ENCODE assay signal across 22 cellular contexts in the genomic region with DNA sequence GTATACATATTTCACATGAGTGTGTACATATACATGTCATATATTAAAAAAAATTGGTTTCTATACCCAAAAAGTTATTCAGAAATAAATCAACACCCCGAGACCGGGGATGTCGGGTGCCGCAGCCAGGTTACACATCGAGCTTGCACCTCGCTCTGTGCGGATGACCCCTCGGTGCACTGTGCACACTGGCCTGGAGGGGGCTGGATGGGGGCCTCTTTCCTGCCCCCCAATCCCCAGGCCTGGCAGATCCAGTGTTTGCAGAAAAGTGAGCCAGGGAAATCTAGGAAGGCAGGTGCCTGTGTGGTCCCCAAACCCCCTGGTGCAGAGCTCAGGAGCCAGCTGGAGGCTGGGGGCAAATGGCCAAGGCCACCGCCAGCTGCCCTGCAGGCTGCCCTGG. TPM values are rescaled to one million over a fixed set of nuclear protein-coding genes. Genes with fewer than 3 reads are reported as not detected.
A peak's percentile ranks its signal among the peaks of the same experiment; 100 is the strongest.
DNase-seq lines count a peak whose midpoint lies in the region; ATAC-seq and TF ChIP-seq lines count a peak whose summit lies in the region.
"Had no signal": no experiment of that assay in that cellular context is flagged by ENCODE, and none has a peak within 500 bp of the region (broad histone marks: within the 10 kb centered on the region; RNA-seq: fewer than 3 reads in every experiment).

No MANE protein-coding gene starts in this region.

- peaks cover 15% of the 10 kb centered on the region for H3K36me3 ChIP-seq in endodermal cell (ENCODE audit: control insufficient read depth, insufficient read depth, low read length)

- no peak for DNase-seq in stimulated activated naive CD8-positive, alpha-beta T cell treated with anti-CD3 and anti-CD28 coated beads, Interleukin-15, amount 100 ng/mL, for 72 hours
- no peak for DNase-seq in stimulated activated naive CD8-positive, alpha-beta T cell treated with anti-CD3 and anti-CD28 coated beads, Interleukin-15, Interleukin-2, amounts not matched to agents 100 U/mL and 50 U/mL, for 24 hours
- DNase-seq in RWPE1 (ENCODE audit: low spot score) = no peak
- no peak for DNase-seq in endodermal cell
- DNase-seq in foreskin melanocyte = no peak
- DNase-seq: C1 segment of cervical spinal cord; CD4-positive, alpha-beta memory T cell; DMS79 treated with DMSO at 0.1 percent for 48 hours; GF-D8; GM23248; HFFc6; KG1; MM.1S; NCI-H2029; NCI-H526 treated with DMSO at 0.1 percent for 48 hours; SHP77 treated with DMSO at 0.1 percent for 48 hours; SW 1271 had no signal

- H3K4me1 ChIP-seq in endodermal cell (ENCODE audit: control insufficient read depth, insufficient read depth, low read length) = no peaks in the 10 kb centered on the region
- H3K4me1 ChIP-seq: A549, HAP-1 had no signal

- 97 to 100% methylated on average over 3 to 9 of the region's 9 CpGs for WGBS in endodermal cell (ENCODE audit: insufficient coverage in 1 of 2, insufficient read length in 1 of 2), 2 experiments

- no peak overlapping the region for H3K4me3 Mint-ChIP-seq in stimulated activated naive CD8-positive, alpha-beta T cell treated with anti-CD3 and anti-CD28 coated beads, Interleukin-15, amount 100 ng/mL, for 72 hours
- no peak overlapping the region for H3K4me3 Mint-ChIP-seq in endodermal cell
- H3K4me3 Mint-ChIP-seq: HFFc6 had no signal

- TF ChIP-seq CTCF in RWPE1 (conservative IDR thresholded peaks at IDR 0.05; ENCODE audit: low read depth) (no peak), endodermal cell (conservative IDR thresholded peaks at IDR 0.05) (peak; percentile 22)

- H3K27me3 ChIP-seq in endodermal cell (ENCODE audit: control insufficient read depth, insufficient read depth, low read length, poor library complexity, severe bottlenecking) = no peaks in the 10 kb centered on the region

- H3K4me1 Mint-ChIP-seq in stimulated activated naive CD8-positive, alpha-beta T cell treated with anti-CD3 and anti-CD28 coated beads, Interleukin-15, amount 100 ng/mL, for 72 hours = peaks cover 19% of the 10 kb centered on the region
- H3K4me1 Mint-ChIP-seq in endodermal cell = no peaks in the 10 kb centered on the region

- no peak overlapping the region for H3K9ac ChIP-seq in endodermal cell (ENCODE audit: extremely low read depth, low read length, poor library complexity, severe bottlenecking)
- H3K9ac ChIP-seq: GM23248 had no signal

- H3K27ac ChIP-seq in RWPE1 (peak overlapping the region; percentile 52), endodermal cell (ENCODE audit: low read depth, low read length) (no peak overlapping the region)
- H3K27ac ChIP-seq: A549, GM23248 had no signal

- no peak overlapping the region for H3K4me3 ChIP-seq in endodermal cell (ENCODE audit: low read length)
- H3K4me3 ChIP-seq: A549, GM23248, HAP-1 had no signal

- H3K27ac Mint-ChIP-seq in stimulated activated naive CD8-positive, alpha-beta T cell treated with anti-CD3 and anti-CD28 coated beads, Interleukin-15, amount 100 ng/mL, for 72 hours = peak overlapping the region; percentile 46 to 92
- H3K27ac Mint-ChIP-seq in endodermal cell = no peak overlapping the region
- H3K27ac Mint-ChIP-seq: HFFc6 had no signal

- no peak for ATAC-seq in stimulated activated naive CD8-positive, alpha-beta T cell treated with anti-CD3 and anti-CD28 coated beads, Interleukin-15, amount 100 ng/mL, for 72 hours
- ATAC-seq in stimulated activated naive CD8-positive, alpha-beta T cell treated with anti-CD3 and anti-CD28 coated beads, Interleukin-15, Interleukin-2, amounts not matched to agents 100 U/mL and 50 U/mL, for 24 hours = no peak
- ATAC-seq in HG03196 (IDR thresholded peaks at IDR 0.05; ENCODE audit: unreplicated experiment) (no peak), GM21786 (IDR thresholded peaks at IDR 0.05; ENCODE audit: unreplicated experiment) (no peak)
- ATAC-seq: A549 had no signal

- no peaks in the 10 kb centered on the region for H3K9me3 ChIP-seq in endodermal cell (ENCODE audit: control insufficient read depth, low read length)
- H3K9me3 ChIP-seq: A549, HAP-1 had no signal

- no peaks in the 10 kb centered on the region for H3K9me3 Mint-ChIP-seq in stimulated activated naive CD8-positive, alpha-beta T cell treated with anti-CD3 and anti-CD28 coated beads, Interleukin-15, amount 100 ng/mL, for 72 hours
- H3K9me3 Mint-ChIP-seq in endodermal cell = no peaks in the 10 kb centered on the region
- H3K9me3 Mint-ChIP-seq: HFFc6 had no signal

- POLR2A ChIA-PET in RWPE1 (lab: Yijun Ruan, JAX; ENCODE audit: low non-redundant PET) = no interaction called here

- CTCF ChIA-PET in RWPE1 (lab: Yijun Ruan, JAX) = interaction anchor here (0.6 kb wide), 1 partner anchor 98 kb away, joined by 3 read pairs; no protein-coding TSS in a partner anchor

- no peaks in the 10 kb centered on the region for H3K27me3 Mint-ChIP-seq in stimulated activated naive CD8-positive, alpha-beta T cell treated with anti-CD3 and anti-CD28 coated beads, Interleukin-15, amount 100 ng/mL, for 72 hours
- H3K27me3 Mint-ChIP-seq in endodermal cell (ENCODE audit: insufficient read depth) = no peaks in the 10 kb centered on the region
- H3K27me3 Mint-ChIP-seq: CD4-positive, alpha-beta memory T cell had no signal

- peaks cover 28% of the 10 kb centered on the region for H3K36me3 Mint-ChIP-seq in endodermal cell (ENCODE audit: low read depth)

RNA-seq across cellular contexts. Expression of gene GPR68, which starts 27.1 kb away (rescaled TPM):
- total RNA-seq in endodermal cell = under 1 TPM; 0.38 to 0.44 TPM
- polyA plus RNA-seq in endodermal cell (2013, experiment 1 of 2) = 0.57 TPM
- 0.58 TPM for polyA plus RNA-seq in endodermal cell (2013, experiment 2 of 2)
- total RNA-seq: NCI-H460 had no signal
